8 cellular contexts compared by ENCODE assay signal in the genomic region with DNA sequence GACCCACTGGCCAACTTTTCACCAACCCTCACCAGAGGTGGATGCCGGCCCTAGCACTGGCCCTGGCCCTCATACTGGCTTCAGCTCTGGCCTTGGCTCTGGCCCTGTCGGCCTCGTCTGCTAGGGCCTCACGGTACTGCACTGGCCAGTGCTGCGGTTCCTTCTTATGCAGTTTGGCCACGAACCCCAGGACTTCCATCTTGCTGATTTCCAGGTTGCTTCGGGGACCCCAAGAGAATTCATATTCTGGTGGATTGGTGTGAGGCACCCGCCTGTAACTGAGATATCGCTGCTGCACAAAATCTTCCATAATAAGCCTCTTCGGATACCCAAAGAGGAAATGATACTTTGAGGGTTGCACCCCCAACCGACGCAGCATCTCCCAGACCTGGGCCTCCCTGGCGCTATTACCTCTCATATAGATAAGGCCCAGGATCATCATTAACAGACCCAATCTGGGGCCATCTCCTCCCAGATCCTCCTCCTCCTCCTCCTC. TPM values are rescaled to one million over a fixed set of nuclear protein-coding genes. Genes with fewer than 3 reads are reported as not detected.
DNase-seq lines count a peak whose midpoint lies in the region; ATAC-seq, FAIRE-seq and TF ChIP-seq lines count a peak whose summit lies in the region.

No MANE protein-coding gene starts in this region.

- H3K36me3 Mint-ChIP-seq in naive B cell = no peaks in the 10 kb centered on the region

- BruUV-seq in endothelial cell of umbilical vein (replicated peaks; lab: Mats Ljungman, UMichigan) = no TSS peak

- H3K9me2 ChIP-seq in SU-DHL-6 (replicated peaks; ENCODE audit: insufficient read depth, low read length) = no peaks in the 10 kb centered on the region

- H3K9me3 Mint-ChIP-seq in naive B cell = no peaks in the 10 kb centered on the region

- H3K4me3 ChIP-seq in BLaER1 treated with 17β-estradiol and CSF1 and Interleukin-3, amounts not matched to agents 10 nM and 100 nM = peak overlapping the region; percentile 54 to 80 (median 66)
- peak overlapping the region; percentile 70 for H3K4me3 ChIP-seq in SU-DHL-6 (ENCODE audit: insufficient read depth, low read length, poor library complexity, severe bottlenecking)
- H3K4me3 ChIP-seq in endothelial cell of umbilical vein (replicated peaks in 1 of 3; ENCODE audit: insufficient read depth in 1 of 3, low read depth in 1 of 3, low read length in 3 of 3) = peak overlapping the region; percentile 25 to 73 (median 73)

- H3K27me3 ChIP-seq in BLaER1 treated with 17β-estradiol and CSF1 and Interleukin-3, amounts not matched to agents 10 nM and 100 nM = peaks cover 0 to 21% (median 0%) of the 10 kb centered on the region in 11 experiments; a peak in 5 of 22 replicates
- H3K27me3 ChIP-seq in SU-DHL-6 (ENCODE audit: low read length) (no peaks in the 10 kb centered on the region), endothelial cell of umbilical vein (ENCODE audit: control insufficient read depth in 2 of 2, insufficient read depth in 2 of 2, low read length in 2 of 2) (no peaks in the 10 kb centered on the region)

- peak overlapping the region; percentile 92 to 100 (median 97) for H3K4me2 ChIP-seq in BLaER1 treated with 17β-estradiol and CSF1 and Interleukin-3, amounts not matched to agents 10 nM and 100 nM
- H3K4me2 ChIP-seq in SU-DHL-6 (ENCODE audit: low read depth, low read length, poor library complexity, severe bottlenecking) = peak overlapping the region; percentile 70
- peak overlapping the region; percentile 85 for H3K4me2 ChIP-seq in endothelial cell of umbilical vein (ENCODE audit: insufficient read depth, low read length)

- TF ChIP-seq CTCF in SU-DHL-6 (IDR thresholded peaks at IDR 0.05; ENCODE audit: insufficient read depth, low read length, poor library complexity, severe bottlenecking) (no peak), endothelial cell of umbilical vein (IDR thresholded peaks at IDR 0.05; ENCODE audit: extremely low read depth in 1 of 2, insufficient read depth in 1 of 2, low read depth in 1 of 2, low read length in 2 of 2) (no peak)

- no peak for TF ChIP-seq POLR2A in endothelial cell of umbilical vein (IDR thresholded peaks at IDR 0.05; ENCODE audit: low read depth, low read length)

- peak overlapping the region in 10 of 11 experiments; percentile 64 to 82 (median 75); a peak in 18 of 22 replicates for H3K9ac ChIP-seq in BLaER1 treated with 17β-estradiol and CSF1 and Interleukin-3, amounts not matched to agents 10 nM and 100 nM
- H3K9ac ChIP-seq in SU-DHL-6 (ENCODE audit: low read length) (peak overlapping the region; percentile 85), endothelial cell of umbilical vein (replicated peaks; ENCODE audit: extremely low read depth, insufficient read depth, low read length) (peak overlapping the region; percentile 75)

- peak overlapping the region; percentile 77 to 97 (median 90) for H3K4me3 Mint-ChIP-seq in naive B cell

- peak overlapping the region; percentile 24 to 91 (median 86) for H3K27ac Mint-ChIP-seq in naive B cell

- H3K4me1 Mint-ChIP-seq in naive B cell = peaks cover 28 to 34% (median 33%) of the 10 kb centered on the region in 3 donors

- intact Hi-C loops in endothelial cell of umbilical vein (cut with micrococcal nuclease) = loop anchor here (5.0 kb wide), 1 partner anchor 129 kb away; no protein-coding TSS in a partner anchor

- DNase-seq in endothelial cell of umbilical vein (ENCODE audit: low read depth, low spot score) (no peak), naive B cell (peak; percentile 64), iPS-NIHi7 (ENCODE audit: extremely low spot score) (no peak), KBM-7 (no peak)

- dilution Hi-C loops in endothelial cell of umbilical vein (cut with MboI; ENCODE audit: extremely low pct_ligation_motif_present, low sequenced_read_pairs) = no loop called here

- peaks cover 31 to 43% (median 39%) of the 10 kb centered on the region in 10 experiments for H3K4me1 ChIP-seq in BLaER1 treated with 17β-estradiol and CSF1 and Interleukin-3, amounts not matched to agents 10 nM and 100 nM
- peaks cover 10% of the 10 kb centered on the region for H3K4me1 ChIP-seq in endothelial cell of umbilical vein (ENCODE audit: control insufficient read depth, extremely low read depth, insufficient read depth, low read length)

- peak; percentile 27 for ATAC-seq in GM19025 (IDR thresholded peaks at IDR 0.05; ENCODE audit: low read depth, unreplicated experiment)
- ATAC-seq in HG03139 (IDR thresholded peaks at IDR 0.05; ENCODE audit: unreplicated experiment) = peak; percentile 36
- ATAC-seq in naive B cell (ENCODE audit: low read depth in 2 of 2) = peak; percentile 80

- peaks cover 0 to 14% (median 7%) of the 10 kb centered on the region in 11 experiments; a peak in 7 of 22 replicates for H3K36me3 ChIP-seq in BLaER1 treated with 17β-estradiol and CSF1 and Interleukin-3, amounts not matched to agents 10 nM and 100 nM
- H3K36me3 ChIP-seq in SU-DHL-6 (ENCODE audit: low read length) = peaks cover 4% of the 10 kb centered on the region
- H3K36me3 ChIP-seq in endothelial cell of umbilical vein (ENCODE audit: control insufficient read depth in 2 of 2, extremely low read depth in 1 of 2, insufficient read depth in 2 of 2, low read length in 2 of 2) = no peaks in the 10 kb centered on the region

- no peaks in the 10 kb centered on the region; a peak in 1 of 22 replicates for H4K20me1 ChIP-seq in BLaER1 treated with 17β-estradiol and CSF1 and Interleukin-3, amounts not matched to agents 10 nM and 100 nM
- peaks cover 7% of the 10 kb centered on the region; the same call in 1 of the 2 replicates for H4K20me1 ChIP-seq in SU-DHL-6 (ENCODE audit: low read depth, low read length)
- no peaks in the 10 kb centered on the region for H4K20me1 ChIP-seq in endothelial cell of umbilical vein (replicated peaks; ENCODE audit: control insufficient read depth, extremely low read depth, insufficient read depth, low read length)

- peaks cover 18 to 30% (median 24%) of the 10 kb centered on the region in 11 experiments for H3K9me3 ChIP-seq in BLaER1 treated with 17β-estradiol and CSF1 and Interleukin-3, amounts not matched to agents 10 nM and 100 nM (replicated peaks in 1 of 11)
- H3K9me3 ChIP-seq in SU-DHL-6 (ENCODE audit: insufficient read depth, low read length) (no peaks in the 10 kb centered on the region), endothelial cell of umbilical vein (replicated peaks; ENCODE audit: control insufficient read depth, insufficient read depth, low read length) (no peaks in the 10 kb centered on the region)

- no peak for FAIRE-seq in endothelial cell of umbilical vein (lab: Jason Lieb, UNC)

- in situ Hi-C loops in KBM-7 (cut with MboI; ENCODE audit: low pct_unique_long_range_greater_than_20kb, low sequenced_read_pairs) = no loop called here

- H3K9me1 ChIP-seq in endothelial cell of umbilical vein (replicated peaks; ENCODE audit: control insufficient read depth, extremely low read depth, insufficient read depth, low read length) = no peaks in the 10 kb centered on the region

- H2AFZ ChIP-seq in SU-DHL-6 (ENCODE audit: low read depth, low read length, severe bottlenecking) = peak overlapping the region; percentile 90
- peak overlapping the region; percentile 93 for H2AFZ ChIP-seq in endothelial cell of umbilical vein (ENCODE audit: low read depth, low read length)

- peak overlapping the region in 8 of 11 experiments; percentile 68 to 85 (median 76); a peak in 15 of 22 replicates for H3K27ac ChIP-seq in BLaER1 treated with 17β-estradiol and CSF1 and Interleukin-3, amounts not matched to agents 10 nM and 100 nM
- H3K27ac ChIP-seq in SU-DHL-6 (ENCODE audit: low read depth, low read length) = peak overlapping the region; percentile 71
- H3K27ac ChIP-seq in endothelial cell of umbilical vein (ENCODE audit: insufficient read depth, low read depth, low read length) = no peak overlapping the region

- no peaks in the 10 kb centered on the region for H3K27me3 Mint-ChIP-seq in naive B cell

- POLR2A ChIA-PET in endothelial cell of umbilical vein (lab: Charles Lee) = no interaction called here

- CTCF ChIA-PET in endothelial cell of umbilical vein (lab: Charles Lee) = interaction anchor here (1.4 to 2.2 kb wide), 2 partner anchors 32 to 150 kb away, joined by 4 to 10 read pairs; partner anchors contain the start of gene EPHB3

- H3K79me2 ChIP-seq in SU-DHL-6 (ENCODE audit: insufficient read depth, low read length) (peaks cover 5% of the 10 kb centered on the region; the same call in 1 of the 2 replicates), endothelial cell of umbilical vein (ENCODE audit: control insufficient read depth, insufficient read depth, low read length) (no peaks in the 10 kb centered on the region)

- H3F3A ChIP-seq in SU-DHL-6 (ENCODE audit: insufficient read depth) = peaks cover 22% of the 10 kb centered on the region

TF ChIP-seq in endothelial cell of umbilical vein, 7 proteins besides CTCF, POLR2A, EP300 and RAD21:
- TF ChIP-seq JUN (IDR thresholded peaks at IDR 0.05; ENCODE audit: borderline replicate concordance, insufficient read depth, insufficient read length, low read depth) (no peak), GATA2 (IDR thresholded peaks at IDR 0.05; ENCODE audit: insufficient read depth, insufficient read length, low read depth, low read length) (no peak), EZH2 (IDR thresholded peaks at IDR 0.05; ENCODE audit: borderline replicate concordance, low read depth, low read length, severe bottlenecking) (no peak), POLR2AphosphoS5 (IDR thresholded peaks at IDR 0.05; ENCODE audit: insufficient read depth, low read depth, low read length) (no peak), FOS (IDR thresholded peaks at IDR 0.05; ENCODE audit: borderline replicate concordance, insufficient read depth, low read length) (no peak)
- TF ChIP-seq, protein P1, sequence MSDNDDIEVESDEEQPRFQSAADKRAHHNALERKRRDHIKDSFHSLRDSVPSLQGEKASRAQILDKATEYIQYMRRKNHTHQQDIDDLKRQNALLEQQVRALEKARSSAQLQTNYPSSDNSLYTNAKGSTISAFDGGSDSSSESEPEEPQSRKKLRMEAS (IDR thresholded peaks at IDR 0.05; ENCODE audit: insufficient read depth, insufficient read length) = no peak

RNA-seq across cellular contexts. Expression of gene MAGEF1, which starts 0.9 kb away (rescaled TPM):
- 13.1 and 14.2 TPM in 2 replicates for total RNA-seq in endothelial cell of umbilical vein
- polyA plus RNA-seq in endothelial cell of umbilical vein = 4.4 and 7.0 TPM in 2 replicates
- 6.9 and 7.0 TPM in 2 replicates for polyA plus RNA-seq in endothelial cell of umbilical vein (2011; cell fraction: cytosol; rRNA removed)
- polyA plus RNA-seq in endothelial cell of umbilical vein (2011; cell fraction: nucleus; rRNA removed) = 2.6 and 3.0 TPM in 2 replicates
- polyA plus RNA-seq in endothelial cell of umbilical vein (2012) = 6.9 and 9.8 TPM in 2 replicates
- 2.7 and 5.1 TPM in 2 replicates for polyA minus RNA-seq in endothelial cell of umbilical vein
- polyA minus RNA-seq in endothelial cell of umbilical vein (2011; cell fraction: cytosol; rRNA and poly(A)+ RNA removed) = 16.3 TPM
- polyA minus RNA-seq in endothelial cell of umbilical vein (2011; cell fraction: nucleus; rRNA and poly(A)+ RNA removed) = 1.3 and 1.8 TPM in 2 replicates
- polyA plus RNA-seq in naive B cell (ENCODE audit: low read depth in 6 of 6) = 10 to 100 TPM; 26.2 to 48.5 (median 46.9) TPM

Comparison
In these comparisons a context has a peak if more than half of its experiments do, and no peak if none do; other contexts are left out.
1. ATAC-seq: peak in every context shown above with its lines; median percentile 80 in naive B cell; 36 in HG03139; 27 in GM19025.